In the genomic region with DNA sequence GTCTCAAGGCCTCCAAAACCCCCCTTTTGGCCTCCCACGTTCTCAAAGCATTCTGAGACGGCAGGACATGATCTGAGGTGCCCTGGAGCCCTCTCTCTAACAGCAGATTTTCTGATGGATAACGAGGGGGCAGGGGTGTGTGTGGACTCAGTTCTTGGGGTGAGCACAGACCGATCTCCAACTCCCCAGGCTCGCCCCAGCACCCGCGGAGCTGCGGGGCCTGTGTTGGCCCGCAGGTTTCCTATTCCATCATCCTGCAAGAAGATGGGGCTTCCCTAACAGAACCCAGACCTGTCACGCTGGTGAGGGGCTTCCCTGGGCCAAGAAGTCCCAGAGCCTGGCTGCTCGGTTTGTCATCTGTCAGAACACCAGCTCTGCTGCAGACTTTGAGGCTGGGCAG, we compare ENCODE assay signal across 22 cellular contexts.
DNase-seq lines count a peak whose midpoint lies in the region; ATAC-seq, FAIRE-seq and TF ChIP-seq lines count a peak whose summit lies in the region.
"Had no signal": no experiment of that assay in that cellular context is flagged by ENCODE, and none has a peak within 500 bp of the region (broad histone marks: within the 10 kb centered on the region; RNA-seq: fewer than 3 reads in every experiment).

No MANE protein-coding gene starts in this region.

- H3K36me3 ChIP-seq in GM12878 (ENCODE audit: control insufficient read depth in 2 of 2, insufficient read depth in 2 of 2, low read length in 1 of 2) (no peaks in the 10 kb centered on the region), pancreas (no peaks in the 10 kb centered on the region)

- CTCF ChIA-PET in GM12878 (lab: Yijun Ruan, JAX), result no interaction called here

- TF ChIP-seq CTCF in GM12878 (IDR thresholded peaks at IDR 0.05 in 2 of 3, conservative IDR thresholded peaks at IDR 0.05 in 1 of 3; ENCODE audit: control insufficient read depth in 2 of 3, extremely low read depth in 1 of 3, insufficient read depth in 1 of 3, low read depth in 3 of 3, low read length in 3 of 3), result no peak
- no peak for TF ChIP-seq CTCF in pancreas (IDR thresholded peaks at IDR 0.05)

- H3K79me2 ChIP-seq in GM12878 (ENCODE audit: control insufficient read depth, insufficient read depth, low read length), result no peaks in the 10 kb centered on the region

- in situ Hi-C loops in GM12878 (cut with MboI), result loop anchor here (25.0 kb wide), 1 partner anchor 1526 kb away; no protein-coding TSS in a partner anchor

- no peaks in the 10 kb centered on the region for H3K9me3 ChIP-seq in right cardiac atrium (ENCODE audit: control insufficient read depth, low read length)
- H3K9me3 ChIP-seq in GM12878 (replicated peaks; ENCODE audit: control insufficient read depth, insufficient read depth, low read length), result no peaks in the 10 kb centered on the region
- H3K9me3 ChIP-seq in pancreas, result no peaks in the 10 kb centered on the region

- DNase-seq in cardiac septum (ENCODE audit: low spot score) (peak; percentile 59), right cardiac atrium (no peak), GM12878 (ENCODE audit: low read depth, low spot score) (no peak), posterior vena cava (ENCODE audit: low spot score) (peak; percentile 51), A172 (ENCODE audit: low spot score) (no peak), pancreas (no peak)
- DNase-seq: 8988T; C1 segment of cervical spinal cord; Calu3; CD4-positive, alpha-beta memory T cell; COR-L47; DMS53; DND-41; GM23248; H7; HCEC 1CT had no signal

- no TSS peak for BruUV-seq in GM12878 (replicated peaks; lab: Mats Ljungman, UMichigan)

- no peak overlapping the region for H3K9ac ChIP-seq in GM12878 (ENCODE audit: control insufficient read depth, insufficient read depth, low read length)
- H3K9ac ChIP-seq: GM23248 had no signal

- ATAC-seq in right cardiac atrium, result no peak
- ATAC-seq in GM12878, result peak; percentile 34
- ATAC-seq in GM18870 (IDR thresholded peaks at IDR 0.05; ENCODE audit: unreplicated experiment), result no peak
- ATAC-seq in pancreas, result no peak

- no peak overlapping the region for H3K4me3 ChIP-seq in right cardiac atrium (ENCODE audit: low read length)
- H3K4me3 ChIP-seq in GM12878, result no peak overlapping the region
- no peak overlapping the region for H3K4me3 ChIP-seq in pancreas
- H3K4me3 ChIP-seq: GM23248 had no signal

- FAIRE-seq in GM12878 (lab: Jason Lieb, UNC) (no peak), pancreas (lab: Jason Lieb, UNC) (no peak)
- FAIRE-seq: G401.6, GM12891, GM18507, GM19239, H1 had no signal

- RAD21 ChIA-PET in GM12878 (lab: Charles Lee; ENCODE audit: unreplicated experiment), result no interaction called here

- H3K27ac ChIP-seq in right cardiac atrium (ENCODE audit: low read length), result no peak overlapping the region
- H3K27ac ChIP-seq in GM12878 (ENCODE audit: control insufficient read depth, insufficient read depth), result no peak overlapping the region
- H3K27ac ChIP-seq in pancreas, result no peak overlapping the region
- H3K27ac ChIP-seq: GM23248 had no signal

- no peaks in the 10 kb centered on the region for H3K27me3 ChIP-seq in right cardiac atrium (ENCODE audit: control insufficient read depth, insufficient read depth)
- H3K27me3 ChIP-seq in GM12878 (replicated peaks in 1 of 2; ENCODE audit: control insufficient read depth in 2 of 2, insufficient read depth in 2 of 2, low read length in 1 of 2), result no peaks in the 10 kb centered on the region; a peak in 2 of 4 replicates
- H3K27me3 ChIP-seq in pancreas, result no peaks in the 10 kb centered on the region

- intact Hi-C loops in cardiac septum (cut with DNase I) (no loop called here), right cardiac atrium (cut with DNase I) (no loop called here), GM12878 (cut with micrococcal nuclease; ENCODE audit: unreplicated experiment) (no loop called here), posterior vena cava (cut with DNase I) (no loop called here), pancreas (cut with DNase I) (no loop called here)

- TF ChIP-seq RAD21 in GM12878 (IDR thresholded peaks at IDR 0.05; ENCODE audit: insufficient read depth, low read depth, low read length), result no peak

- SMC1A ChIA-PET in GM12878 (lab: Charles Lee; ENCODE audit: uncharacterized antibody, unreplicated experiment), result interaction anchor here (0.6 kb wide), 1 partner anchor 55 kb away, joined by 3 read pairs; no protein-coding TSS in a partner anchor

- H4K20me1 ChIP-seq in GM12878 (ENCODE audit: control insufficient read depth, insufficient read depth), result no peaks in the 10 kb centered on the region

- no peak overlapping the region for H3K4me2 ChIP-seq in GM12878 (ENCODE audit: control insufficient read depth, insufficient read depth)

- H2AFZ ChIP-seq in GM12878 (ENCODE audit: control insufficient read depth, low read depth, low read length), result no peak overlapping the region
- H2AFZ ChIP-seq: GM23248 had no signal

- H3K4me1 ChIP-seq in right cardiac atrium (ENCODE audit: control insufficient read depth, insufficient read depth, low read length), result no peaks in the 10 kb centered on the region
- H3K4me1 ChIP-seq in GM12878 (ENCODE audit: control insufficient read depth, insufficient read depth, low read length), result no peaks in the 10 kb centered on the region
- H3K4me1 ChIP-seq in pancreas, result no peaks in the 10 kb centered on the region

- TF ChIP-seq POLR2A in GM12878 (IDR thresholded peaks at IDR 0.05; ENCODE audit: low read depth, low read length), result no peak

- no peak for TF ChIP-seq EP300 in GM12878 (IDR thresholded peaks at IDR 0.05; ENCODE audit: borderline replicate concordance in 1 of 2, control insufficient read depth in 1 of 2, low read depth in 2 of 2, low read length in 2 of 2)

- WGBS in right cardiac atrium, result 79% methylated on average over 11 of the region's 11 CpGs
- 9% methylated on average over 11 of the region's 11 CpGs for WGBS in GM12878 (ENCODE audit: insufficient coverage, insufficient replicate concordance, low lambda C conversion rate, missing lambda C conversion rate)
- WGBS in pancreas, 2 donors, result 70 to 81% methylated on average over 11 of the region's 11 CpGs

- POLR2A ChIA-PET in GM12878 (lab: Charles Lee), result no interaction called here

TF ChIP-seq in GM12878, 131 proteins besides CTCF, POLR2A, EP300 and RAD21:
- TF ChIP-seq RELA (IDR thresholded peaks at IDR 0.05; ENCODE audit: borderline replicate concordance, partially characterized antibody) (no peak), ZNF24 (IDR thresholded peaks at IDR 0.05) (no peak)
- TF ChIP-seq, protein P1, sequence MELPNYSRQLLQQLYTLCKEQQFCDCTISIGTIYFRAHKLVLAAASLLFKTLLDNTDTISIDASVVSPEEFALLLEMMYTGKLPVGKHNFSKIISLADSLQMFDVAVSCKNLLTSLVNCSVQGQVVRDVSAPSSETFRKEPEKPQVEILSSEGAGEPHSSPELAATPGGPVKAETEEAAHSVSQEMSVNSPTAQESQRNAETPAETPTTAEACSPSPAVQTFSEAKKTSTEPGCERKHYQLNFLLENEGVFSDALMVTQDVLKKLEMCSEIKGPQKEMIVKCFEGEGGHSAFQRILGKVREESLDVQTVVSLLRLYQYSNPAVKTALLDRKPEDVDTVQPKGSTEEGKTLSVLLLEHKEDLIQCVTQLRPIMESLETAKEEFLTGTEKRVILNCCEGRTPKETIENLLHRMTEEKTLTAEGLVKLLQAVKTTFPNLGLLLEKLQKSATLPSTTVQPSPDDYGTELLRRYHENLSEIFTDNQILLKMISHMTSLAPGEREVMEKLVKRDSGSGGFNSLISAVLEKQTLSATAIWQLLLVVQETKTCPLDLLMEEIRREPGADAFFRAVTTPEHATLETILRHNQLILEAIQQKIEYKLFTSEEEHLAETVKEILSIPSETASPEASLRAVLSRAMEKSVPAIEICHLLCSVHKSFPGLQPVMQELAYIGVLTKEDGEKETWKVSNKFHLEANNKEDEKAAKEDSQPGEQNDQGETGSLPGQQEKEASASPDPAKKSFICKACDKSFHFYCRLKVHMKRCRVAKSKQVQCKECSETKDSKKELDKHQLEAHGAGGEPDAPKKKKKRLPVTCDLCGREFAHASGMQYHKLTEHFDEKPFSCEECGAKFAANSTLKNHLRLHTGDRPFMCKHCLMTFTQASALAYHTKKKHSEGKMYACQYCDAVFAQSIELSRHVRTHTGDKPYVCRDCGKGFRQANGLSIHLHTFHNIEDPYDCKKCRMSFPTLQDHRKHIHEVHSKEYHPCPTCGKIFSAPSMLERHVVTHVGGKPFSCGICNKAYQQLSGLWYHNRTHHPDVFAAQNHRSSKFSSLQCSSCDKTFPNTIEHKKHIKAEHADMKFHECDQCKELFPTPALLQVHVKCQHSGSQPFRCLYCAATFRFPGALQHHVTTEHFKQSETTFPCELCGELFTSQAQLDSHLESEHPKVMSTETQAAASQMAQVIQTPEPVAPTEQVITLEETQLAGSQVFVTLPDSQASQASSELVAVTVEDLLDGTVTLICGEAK (IDR thresholded peaks at IDR 0.05; ENCODE audit: borderline replicate concordance), result no peak
TF ChIP-seq in GM12878: peak in this region for 0.

Comparison
In these comparisons a context has a peak if more than half of its experiments do, and no peak if none do; other contexts are left out.
1. DNase-seq: peak in cardiac septum (single experiment) and posterior vena cava (single experiment); none in right cardiac atrium (0 of 3), GM12878 (single experiment), A172 (single experiment) and pancreas (0 of 6).